ENCODE assay signal across 13 cellular contexts in the genomic region with DNA sequence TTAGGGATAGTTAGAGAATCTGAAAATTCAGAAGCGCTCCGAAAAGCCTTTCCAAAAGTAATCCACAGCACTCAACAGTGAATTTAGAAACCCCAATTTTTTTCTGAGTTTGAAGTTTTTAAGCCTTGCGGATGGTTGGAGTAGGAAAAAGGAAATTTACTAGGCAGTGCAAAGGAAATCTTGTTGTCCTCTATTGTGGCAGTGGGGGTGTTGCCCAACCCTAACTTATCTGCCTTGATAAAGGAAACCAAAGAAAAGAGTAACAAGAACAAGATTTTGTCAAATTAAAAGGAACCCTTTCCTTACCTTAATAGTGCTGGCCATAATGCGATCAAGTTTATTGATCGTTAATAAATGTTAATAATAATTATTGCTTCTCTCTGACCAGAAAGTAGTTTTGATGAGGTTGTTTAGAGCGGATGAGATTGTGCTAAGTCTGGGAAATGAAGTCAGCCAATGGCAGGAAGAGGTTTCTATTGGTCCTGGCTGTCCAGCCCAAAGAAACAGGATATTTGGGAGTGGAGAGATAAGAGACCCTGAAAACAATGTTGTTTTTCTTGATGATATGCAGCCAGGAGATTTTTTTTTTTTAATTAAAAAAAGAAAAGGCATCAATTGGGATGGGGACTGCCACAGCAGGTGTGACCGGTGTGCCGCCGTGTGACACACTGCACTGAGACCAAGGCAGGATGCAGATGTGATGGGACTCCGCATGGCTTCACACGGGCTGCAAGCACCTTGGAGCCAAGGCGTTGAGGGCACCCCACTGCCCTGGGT. TPM values are rescaled to one million over a fixed set of nuclear protein-coding genes. Genes with fewer than 3 reads are reported as not detected.
A peak's percentile ranks its signal among the peaks of the same experiment; 100 is the strongest.
DNase-seq lines count a peak whose midpoint lies in the region; ATAC-seq and TF ChIP-seq lines count a peak whose summit lies in the region.
"Had no signal": no experiment of that assay in that cellular context is flagged by ENCODE, and none has a peak within 500 bp of the region (broad histone marks: within the 10 kb centered on the region; RNA-seq: fewer than 3 reads in every experiment).

Gene ERG, minus strand, starts transcription at position 421 of the 777 bp plus-strand sequence. Its CDS starts 97 bp downstream, at position 324.

- DNase-seq in activated naive CD8-positive, alpha-beta T cell treated with anti-CD3 and anti-CD28 coated beads, Interleukin-2, amount 50 U/mL, for 24 hours, result no peak
- no peak for DNase-seq in activated naive CD8-positive, alpha-beta T cell treated with anti-CD3 and anti-CD28 coated beads for 36 hours
- peak; percentile 37 for DNase-seq in left cardiac atrium
- no peak for DNase-seq in osteocyte (ENCODE audit: extremely low spot score, unreplicated experiment)
- DNase-seq in uterus, result no peak
- no peak for DNase-seq in stimulated activated naive CD8-positive, alpha-beta T cell treated with anti-CD3 and anti-CD28 coated beads, Interleukin-15, amount 100 ng/mL, for 72 hours
- DNase-seq in stimulated activated effector memory CD8-positive, alpha-beta T cell treated with anti-CD3 and anti-CD28 coated beads, Interleukin-12 subunit alpha, Interleukin-12 subunit beta, amount 100 ng/mL, for 72 hours (ENCODE audit: low spot score in 2 of 2), result no peak
- DNase-seq: OCI-M1, T1000 had no signal

- no peak for ATAC-seq in activated naive CD8-positive, alpha-beta T cell treated with anti-CD3 and anti-CD28 coated beads, Interleukin-2, amount 50 U/mL, for 24 hours
- peak; percentile 69 to 78 for ATAC-seq in left cardiac atrium
- no peak for ATAC-seq in stimulated activated naive CD8-positive, alpha-beta T cell treated with anti-CD3 and anti-CD28 coated beads, Interleukin-15, amount 100 ng/mL, for 72 hours
- ATAC-seq in GM21526 (IDR thresholded peaks at IDR 0.05; ENCODE audit: low FRiP score, unreplicated experiment), result no peak
- ATAC-seq in stimulated activated effector memory CD8-positive, alpha-beta T cell treated with anti-CD3 and anti-CD28 coated beads, Interleukin-12 subunit alpha, Interleukin-12 subunit beta, amount 100 ng/mL, for 72 hours, result no peak
- ATAC-seq: K562 had no signal

- intact Hi-C loops in left cardiac atrium (cut with DNase I), result loop anchor here in 1 of 2 donors (10.0 kb wide), 1 partner anchor 113 kb away; no protein-coding TSS in a partner anchor
- intact Hi-C loops in uterus (cut with DNase I; ENCODE audit: low total_unique reads), result no loop called here

- peak; percentile 7 to 12 for TF ChIP-seq POLR2A in uterus (IDR thresholded peaks at IDR 0.05)

- H3K27ac Mint-ChIP-seq in activated naive CD8-positive, alpha-beta T cell treated with anti-CD3 and anti-CD28 coated beads, Interleukin-2, amount 50 U/mL, for 24 hours, result no peak within 1 kb of the TSS
- no peak within 1 kb of the TSS for H3K27ac Mint-ChIP-seq in activated naive CD8-positive, alpha-beta T cell treated with anti-CD3 and anti-CD28 coated beads for 36 hours
- peak within 1 kb of the TSS; percentile 21 for H3K27ac Mint-ChIP-seq in osteocyte (ENCODE audit: unreplicated experiment)
- peak within 1 kb of the TSS in 1 of 2 donors; percentile 69 for H3K27ac Mint-ChIP-seq in stimulated activated naive CD8-positive, alpha-beta T cell treated with anti-CD3 and anti-CD28 coated beads, Interleukin-15, amount 100 ng/mL, for 72 hours
- H3K27ac Mint-ChIP-seq in stimulated activated effector memory CD8-positive, alpha-beta T cell treated with anti-CD3 and anti-CD28 coated beads, Interleukin-12 subunit alpha, Interleukin-12 subunit beta, amount 100 ng/mL, for 72 hours, result no peak within 1 kb of the TSS
- H3K27ac Mint-ChIP-seq: brain had no signal

- H3K4me3 ChIP-seq in uterus, result peak within 1 kb of the TSS in 1 of 2 donors; percentile 22
- H3K4me3 ChIP-seq: K562 had no signal

- H3K4me1 ChIP-seq in uterus, result no peaks in the 10 kb centered on the region

- H3K9me3 Mint-ChIP-seq in activated naive CD8-positive, alpha-beta T cell treated with anti-CD3 and anti-CD28 coated beads, Interleukin-2, amount 50 U/mL, for 24 hours, result peaks cover 4% of the 10 kb centered on the region
- no peaks in the 10 kb centered on the region for H3K9me3 Mint-ChIP-seq in activated naive CD8-positive, alpha-beta T cell treated with anti-CD3 and anti-CD28 coated beads for 36 hours
- H3K9me3 Mint-ChIP-seq in osteocyte (ENCODE audit: unreplicated experiment), result no peaks in the 10 kb centered on the region
- H3K9me3 Mint-ChIP-seq in stimulated activated naive CD8-positive, alpha-beta T cell treated with anti-CD3 and anti-CD28 coated beads, Interleukin-15, amount 100 ng/mL, for 72 hours, result no peaks in the 10 kb centered on the region
- no peaks in the 10 kb centered on the region for H3K9me3 Mint-ChIP-seq in stimulated activated effector memory CD8-positive, alpha-beta T cell treated with anti-CD3 and anti-CD28 coated beads, Interleukin-12 subunit alpha, Interleukin-12 subunit beta, amount 100 ng/mL, for 72 hours

- TF ChIP-seq CTCF in osteocyte (IDR thresholded peaks at IDR 0.05) (no peak), uterus (IDR thresholded peaks at IDR 0.05) (no peak)

- no peaks in the 10 kb centered on the region for H3K36me3 ChIP-seq in uterus

- no peaks in the 10 kb centered on the region for H3K9me3 ChIP-seq in uterus

- peaks cover 62% of the 10 kb centered on the region for H3K27me3 Mint-ChIP-seq in activated naive CD8-positive, alpha-beta T cell treated with anti-CD3 and anti-CD28 coated beads, Interleukin-2, amount 50 U/mL, for 24 hours
- H3K27me3 Mint-ChIP-seq in activated naive CD8-positive, alpha-beta T cell treated with anti-CD3 and anti-CD28 coated beads for 36 hours, result peaks cover 80% of the 10 kb centered on the region
- no peaks in the 10 kb centered on the region for H3K27me3 Mint-ChIP-seq in osteocyte (ENCODE audit: unreplicated experiment)
- peaks cover 84% of the 10 kb centered on the region for H3K27me3 Mint-ChIP-seq in stimulated activated naive CD8-positive, alpha-beta T cell treated with anti-CD3 and anti-CD28 coated beads, Interleukin-15, amount 100 ng/mL, for 72 hours

- H3K4me1 Mint-ChIP-seq in activated naive CD8-positive, alpha-beta T cell treated with anti-CD3 and anti-CD28 coated beads, Interleukin-2, amount 50 U/mL, for 24 hours, result peaks cover 3% of the 10 kb centered on the region
- peaks cover 2% of the 10 kb centered on the region for H3K4me1 Mint-ChIP-seq in activated naive CD8-positive, alpha-beta T cell treated with anti-CD3 and anti-CD28 coated beads for 36 hours
- H3K4me1 Mint-ChIP-seq in osteocyte (ENCODE audit: unreplicated experiment), result peaks cover 58% of the 10 kb centered on the region
- H3K4me1 Mint-ChIP-seq in stimulated activated naive CD8-positive, alpha-beta T cell treated with anti-CD3 and anti-CD28 coated beads, Interleukin-15, amount 100 ng/mL, for 72 hours, result peaks cover 5% of the 10 kb centered on the region
- H3K4me1 Mint-ChIP-seq in stimulated activated effector memory CD8-positive, alpha-beta T cell treated with anti-CD3 and anti-CD28 coated beads, Interleukin-12 subunit alpha, Interleukin-12 subunit beta, amount 100 ng/mL, for 72 hours, result no peaks in the 10 kb centered on the region

- H3K36me3 Mint-ChIP-seq in activated naive CD8-positive, alpha-beta T cell treated with anti-CD3 and anti-CD28 coated beads, Interleukin-2, amount 50 U/mL, for 24 hours (ENCODE audit: low read depth), result no peaks in the 10 kb centered on the region
- no peaks in the 10 kb centered on the region for H3K36me3 Mint-ChIP-seq in activated naive CD8-positive, alpha-beta T cell treated with anti-CD3 and anti-CD28 coated beads for 36 hours
- no peaks in the 10 kb centered on the region for H3K36me3 Mint-ChIP-seq in osteocyte (ENCODE audit: unreplicated experiment)
- no peaks in the 10 kb centered on the region for H3K36me3 Mint-ChIP-seq in stimulated activated effector memory CD8-positive, alpha-beta T cell treated with anti-CD3 and anti-CD28 coated beads, Interleukin-12 subunit alpha, Interleukin-12 subunit beta, amount 100 ng/mL, for 72 hours
- H3K36me3 Mint-ChIP-seq: brain had no signal

- H3K27ac ChIP-seq in uterus, result peak within 1 kb of the TSS; percentile 60 to 89

- H3K4me3 Mint-ChIP-seq in activated naive CD8-positive, alpha-beta T cell treated with anti-CD3 and anti-CD28 coated beads, Interleukin-2, amount 50 U/mL, for 24 hours, result peak within 1 kb of the TSS; percentile 19
- no peak within 1 kb of the TSS for H3K4me3 Mint-ChIP-seq in activated naive CD8-positive, alpha-beta T cell treated with anti-CD3 and anti-CD28 coated beads for 36 hours
- no peak within 1 kb of the TSS for H3K4me3 Mint-ChIP-seq in osteocyte (ENCODE audit: unreplicated experiment)
- H3K4me3 Mint-ChIP-seq in stimulated activated naive CD8-positive, alpha-beta T cell treated with anti-CD3 and anti-CD28 coated beads, Interleukin-15, amount 100 ng/mL, for 72 hours, result no peak within 1 kb of the TSS
- H3K4me3 Mint-ChIP-seq in stimulated activated effector memory CD8-positive, alpha-beta T cell treated with anti-CD3 and anti-CD28 coated beads, Interleukin-12 subunit alpha, Interleukin-12 subunit beta, amount 100 ng/mL, for 72 hours, result no peak within 1 kb of the TSS
- H3K4me3 Mint-ChIP-seq: brain had no signal

- H3K27me3 ChIP-seq in uterus, result no peaks in the 10 kb centered on the region

RNA-seq across cellular contexts. Expression of gene ERG, which starts in this region (rescaled TPM):
- not detected for total RNA-seq in activated naive CD8-positive, alpha-beta T cell treated with anti-CD3 and anti-CD28 coated beads for 36 hours
- 10 to 100 TPM; 16.1 to 27.2 TPM for total RNA-seq in left cardiac atrium
- 11.0 and 11.5 TPM in 2 replicates for total RNA-seq in osteocyte
- total RNA-seq in uterus, result 10 to 100 TPM; 10.4 to 78.6 (median 31.1) TPM
- total RNA-seq: A673, K562 had no signal

Comparison
In these comparisons a context has a peak if more than half of its experiments do, and no peak if none do; other contexts are left out.
1. RNA of gene ERG (total RNA-seq): 10.4 to 78.6 TPM in uterus, 16.1 to 27.2 TPM in left cardiac atrium and 11.0 to 11.5 TPM in osteocyte; not detected in activated naive CD8-positive, alpha-beta T cell treated with anti-CD3 and anti-CD28 coated beads for 36 hours; every median in the first group is over 10 times any median in the second.
2. ATAC-seq: peak in left cardiac atrium (2 of 2); none in activated naive CD8-positive, alpha-beta T cell treated with anti-CD3 and anti-CD28 coated beads, Interleukin-2, amount 50 U/mL, for 24 hours (single experiment), stimulated activated naive CD8-positive, alpha-beta T cell treated with anti-CD3 and anti-CD28 coated beads, Interleukin-15, amount 100 ng/mL, for 72 hours (single experiment), GM21526 (single experiment) and stimulated activated effector memory CD8-positive, alpha-beta T cell treated with anti-CD3 and anti-CD28 coated beads, Interleukin-12 subunit alpha, Interleukin-12 subunit beta, amount 100 ng/mL, for 72 hours (single experiment).